11 cellular contexts compared by ENCODE assay signal in the genomic region with DNA sequence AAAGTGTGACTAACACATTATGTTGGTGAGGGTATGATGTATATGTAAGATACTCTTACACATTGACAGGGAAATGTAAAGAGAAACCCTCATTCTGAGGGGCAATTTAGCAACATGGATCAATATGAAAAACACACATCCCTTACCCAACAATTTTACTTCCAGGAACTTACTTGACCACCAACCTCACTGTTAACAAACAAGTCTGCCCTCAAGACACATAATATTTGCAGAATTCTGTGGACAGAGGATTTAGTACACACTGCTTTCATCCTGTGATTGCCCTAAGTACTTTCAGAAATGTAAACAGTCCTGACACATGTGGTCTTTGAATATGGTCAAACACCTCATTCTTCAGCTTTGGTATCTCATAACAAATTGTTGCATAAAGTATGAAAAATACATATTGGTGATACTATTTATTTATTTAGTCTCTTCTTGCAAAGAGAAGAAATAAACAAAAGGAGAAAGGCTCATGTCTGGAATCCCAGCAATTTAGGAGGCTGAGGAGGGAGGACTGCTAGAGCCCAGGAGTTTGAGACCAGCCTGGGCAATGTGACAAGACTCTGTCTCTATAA. TPM values are rescaled to one million over a fixed set of nuclear protein-coding genes. Genes with fewer than 3 reads are reported as not detected.
DNase-seq lines count a peak whose midpoint lies in the region; ATAC-seq and TF ChIP-seq lines count a peak whose summit lies in the region.
"Had no signal": no experiment of that assay in that cellular context is flagged by ENCODE, and none has a peak within 500 bp of the region (broad histone marks: within the 10 kb centered on the region; RNA-seq: fewer than 3 reads in every experiment).

No MANE protein-coding gene starts in this region.

- CTCF ChIA-PET in CD4-positive, alpha-beta T cell (lab: Charles Lee), result interaction anchor here (0.6 kb wide), 1 partner anchor 181 kb away, joined by 3 read pairs; no protein-coding TSS in a partner anchor

- H3K4me3 ChIP-seq in mesenchymal stem cell (ENCODE audit: insufficient read depth in 1 of 2, low read depth in 1 of 2, low read length in 2 of 2), result no peak overlapping the region
- H3K4me3 ChIP-seq in testis, result no peak overlapping the region
- H3K4me3 ChIP-seq in gastroesophageal sphincter, result no peak overlapping the region

- no peak overlapping the region for H3K18ac ChIP-seq in mesenchymal stem cell (ENCODE audit: low read depth in 1 of 2, low read length in 2 of 2)

- no peak overlapping the region for H3K23ac ChIP-seq in mesenchymal stem cell (ENCODE audit: low read length in 2 of 2)

- no peak for TF ChIP-seq EP300 in gastroesophageal sphincter (IDR thresholded peaks at IDR 0.05)

- POLR2A ChIA-PET in CD4-positive, alpha-beta T cell (lab: Charles Lee), result no interaction called here

- no peak for TF ChIP-seq CTCF in CD4-positive, alpha-beta T cell (IDR thresholded peaks at IDR 0.05)
- TF ChIP-seq CTCF in testis (IDR thresholded peaks at IDR 0.05), result no peak
- TF ChIP-seq CTCF in gastroesophageal sphincter (IDR thresholded peaks at IDR 0.05), result no peak

- no peak overlapping the region for H3K9ac ChIP-seq in mesenchymal stem cell (ENCODE audit: low read length)

- H3K27me3 Mint-ChIP-seq in CD4-positive, alpha-beta T cell, result no peaks in the 10 kb centered on the region
- H3K27me3 Mint-ChIP-seq in activated naive CD8-positive, alpha-beta T cell treated with anti-CD3 and anti-CD28 coated beads, Interleukin-2, amount 50 U/mL, for 24 hours, result no peaks in the 10 kb centered on the region

- no peaks in the 10 kb centered on the region for H3K9me3 ChIP-seq in CD4-positive, alpha-beta T cell (ENCODE audit: control insufficient read depth, low read length)
- H3K9me3 ChIP-seq in mesenchymal stem cell (ENCODE audit: control insufficient read depth, low read length), result no peaks in the 10 kb centered on the region
- H3K9me3 ChIP-seq in testis, result no peaks in the 10 kb centered on the region
- H3K9me3 ChIP-seq in gastroesophageal sphincter, result no peaks in the 10 kb centered on the region

- no peak overlapping the region for H4K8ac ChIP-seq in mesenchymal stem cell (ENCODE audit: low read length)

- H3K4me1 Mint-ChIP-seq in CD4-positive, alpha-beta T cell (ENCODE audit: low read depth), result peaks cover 48% of the 10 kb centered on the region
- peaks cover 68% of the 10 kb centered on the region for H3K4me1 Mint-ChIP-seq in activated naive CD8-positive, alpha-beta T cell treated with anti-CD3 and anti-CD28 coated beads, Interleukin-2, amount 50 U/mL, for 24 hours

- no peaks in the 10 kb centered on the region for H3K27me3 ChIP-seq in CD4-positive, alpha-beta T cell (ENCODE audit: control insufficient read depth, insufficient read depth, low read length)
- H3K27me3 ChIP-seq in mesenchymal stem cell (ENCODE audit: control insufficient read depth in 1 of 2, insufficient read depth in 1 of 2, low read length in 2 of 2), result no peaks in the 10 kb centered on the region
- H3K27me3 ChIP-seq in testis, result no peaks in the 10 kb centered on the region
- H3K27me3 ChIP-seq in gastroesophageal sphincter, result no peaks in the 10 kb centered on the region

- no peak overlapping the region for H3K4me2 ChIP-seq in mesenchymal stem cell (ENCODE audit: low read length, poor library complexity, severe bottlenecking)

- H3K36me3 ChIP-seq in mesenchymal stem cell (ENCODE audit: control insufficient read depth in 1 of 2, insufficient read depth in 2 of 2, low read depth in 1 of 2, low read length in 2 of 2), result peaks cover 0 to 4% of the 10 kb centered on the region in 2 experiments
- H3K36me3 ChIP-seq in testis (ENCODE audit: low read depth, missing control alignments), result no peaks in the 10 kb centered on the region
- H3K36me3 ChIP-seq in gastroesophageal sphincter, result no peaks in the 10 kb centered on the region

- no peaks in the 10 kb centered on the region for H3K9me3 Mint-ChIP-seq in CD4-positive, alpha-beta T cell
- no peaks in the 10 kb centered on the region for H3K9me3 Mint-ChIP-seq in activated naive CD8-positive, alpha-beta T cell treated with anti-CD3 and anti-CD28 coated beads, Interleukin-2, amount 50 U/mL, for 24 hours

- H2BK12ac ChIP-seq in mesenchymal stem cell (ENCODE audit: low read length in 2 of 2), result no peak overlapping the region

- peaks cover 29% of the 10 kb centered on the region for H3K36me3 Mint-ChIP-seq in CD4-positive, alpha-beta T cell (ENCODE audit: low read depth)
- H3K36me3 Mint-ChIP-seq in activated naive CD8-positive, alpha-beta T cell treated with anti-CD3 and anti-CD28 coated beads, Interleukin-2, amount 50 U/mL, for 24 hours (ENCODE audit: low read depth), result peaks cover 10% of the 10 kb centered on the region

- no peak overlapping the region for H3K27ac ChIP-seq in CD4-positive, alpha-beta T cell (ENCODE audit: low read depth, low read length)
- H3K27ac ChIP-seq in mesenchymal stem cell (ENCODE audit: low read length, poor library complexity, severe bottlenecking) (no peak overlapping the region), testis (peak overlapping the region in 1 of 2 donors; percentile 48), gastroesophageal sphincter (peak overlapping the region in 1 of 4 donors; percentile 18)

- no peak overlapping the region for H2BK5ac ChIP-seq in mesenchymal stem cell (ENCODE audit: low read depth, low read length, poor library complexity, severe bottlenecking)

- no peak overlapping the region for H2AK5ac ChIP-seq in mesenchymal stem cell (ENCODE audit: low read length, severe bottlenecking)

- no peaks in the 10 kb centered on the region for H3K79me1 ChIP-seq in mesenchymal stem cell (replicated peaks; ENCODE audit: low read length, poor library complexity, severe bottlenecking)

- no peak for TF ChIP-seq POLR2A in testis (IDR thresholded peaks at IDR 0.05)
- TF ChIP-seq POLR2A in gastroesophageal sphincter (IDR thresholded peaks at IDR 0.05), result no peak

- peaks cover 7% of the 10 kb centered on the region for H3K4me1 ChIP-seq in mesenchymal stem cell (ENCODE audit: control insufficient read depth, insufficient read depth, low read depth, low read length)
- H3K4me1 ChIP-seq in testis, result peaks cover 9% of the 10 kb centered on the region
- H3K4me1 ChIP-seq in gastroesophageal sphincter, result peaks cover 0 to 36% (median 1%) of the 10 kb centered on the region in 3 donors

- H3K4ac ChIP-seq in mesenchymal stem cell (ENCODE audit: low read depth in 1 of 2, low read length in 2 of 2), result no peak overlapping the region

- no peak overlapping the region for H4K91ac ChIP-seq in mesenchymal stem cell (ENCODE audit: low read length)

- no peak for ATAC-seq in CD4-positive, alpha-beta T cell (ENCODE audit: poor library complexity)
- ATAC-seq in activated naive CD8-positive, alpha-beta T cell treated with anti-CD3 and anti-CD28 coated beads, Interleukin-2, amount 50 U/mL, for 24 hours, result no peak
- no peak for ATAC-seq in gastroesophageal sphincter

- intact Hi-C loops in CD4-positive, alpha-beta T cell (cut with DNase I, micrococcal nuclease), result no loop called here
- intact Hi-C loops in testis (cut with DNase I; ENCODE audit: low total_unique reads), result no loop called here

- H2BK15ac ChIP-seq in mesenchymal stem cell (ENCODE audit: low read depth, poor library complexity, severe bottlenecking), result no peak overlapping the region

- DNase-seq in CD4-positive, alpha-beta T cell, result no peak
- DNase-seq in HuH-7 (ENCODE audit: low spot score) (peak; percentile 20), mesenchymal stem cell (peak; percentile 66), testis (no peak), NCI-H2081 (lab: John Stamatoyannopoulos, UW) (no peak)
- no peak for DNase-seq in activated naive CD8-positive, alpha-beta T cell treated with anti-CD3 and anti-CD28 coated beads, Interleukin-2, amount 50 U/mL, for 24 hours
- DNase-seq: mesendoderm, NCI-H2107, T1000 had no signal

- H2BK120ac ChIP-seq in mesenchymal stem cell (ENCODE audit: low read depth, low read length), result no peak overlapping the region

- no peak overlapping the region for H3K14ac ChIP-seq in mesenchymal stem cell (ENCODE audit: low read length in 2 of 2)

- H2AFZ ChIP-seq in mesenchymal stem cell (ENCODE audit: low read depth, low read length), result no peak overlapping the region

- peak overlapping the region; percentile 66 for H3K27ac Mint-ChIP-seq in CD4-positive, alpha-beta T cell
- peak overlapping the region; percentile 70 for H3K27ac Mint-ChIP-seq in activated naive CD8-positive, alpha-beta T cell treated with anti-CD3 and anti-CD28 coated beads, Interleukin-2, amount 50 U/mL, for 24 hours

- H3K4me3 Mint-ChIP-seq in CD4-positive, alpha-beta T cell, result peak overlapping the region; percentile 8
- H3K4me3 Mint-ChIP-seq in activated naive CD8-positive, alpha-beta T cell treated with anti-CD3 and anti-CD28 coated beads, Interleukin-2, amount 50 U/mL, for 24 hours, result no peak overlapping the region

RNA-seq across cellular contexts. Expression of a gene that starts 6.9 kb away (rescaled TPM):
- 10 to 100 TPM; 73.3 to 76.0 TPM for total RNA-seq in CD4-positive, alpha-beta T cell
- 30.1 TPM for polyA plus RNA-seq in mesenchymal stem cell (2013, experiment 1 of 2)
- polyA plus RNA-seq in mesenchymal stem cell (2013, experiment 2 of 2), result 29.8 TPM
- total RNA-seq in testis (10 to 100 TPM; 63.0 to 66.2 TPM), gastroesophageal sphincter (10 to 100 TPM; 39.2 to 83.1 (median 51.5) TPM)
- 33.3 TPM for polyA plus RNA-seq in testis (ENCODE audit: insufficient read depth, low read depth, low replicate concordance)

RNA-seq across cellular contexts. Expression of a gene that starts 36.0 kb away (rescaled TPM):
- total RNA-seq in CD4-positive, alpha-beta T cell, result not detected
- 0.25 TPM for polyA plus RNA-seq in mesenchymal stem cell (2013, experiment 1 of 2)
- 0.23 TPM for polyA plus RNA-seq in mesenchymal stem cell (2013, experiment 2 of 2)
- total RNA-seq in testis (1 to 10 TPM; 1.9 TPM), gastroesophageal sphincter (under 1 TPM in 1 of 4 donors, not detected in 3; 0.08 TPM)
- polyA plus RNA-seq in testis (ENCODE audit: insufficient read depth, low read depth, low replicate concordance), result 1.3 TPM
- total RNA-seq: pulmonary artery endothelial cell had no signal

Comparison
In these comparisons a context has a peak if more than half of its experiments do, and no peak if none do; other contexts are left out.
1. DNase-seq: peak in HuH-7 (single experiment) and mesenchymal stem cell (single experiment); none in CD4-positive, alpha-beta T cell (0 of 10), activated naive CD8-positive, alpha-beta T cell treated with anti-CD3 and anti-CD28 coated beads, Interleukin-2, amount 50 U/mL, for 24 hours (single experiment), testis (single experiment) and NCI-H2081 (0 of 2).